Comparison of ENCODE assay signal across 10 cellular contexts in genomic region chr2:182639971-182640370, GRCh38.
"Had no signal": no experiment of that assay in that cellular context is flagged by ENCODE, and none has a peak within 500 bp of the region (broad histone marks: within the 10 kb centered on the region; RNA-seq: fewer than 3 reads in every experiment).

No MANE protein-coding gene starts in this region.

- FAIRE-seq: K562 had no signal

- H2AFZ ChIP-seq: GM23248 had no signal

- DNase-seq: GM23248, GOT3, H7, HFFc6, IMR-90, KG1 had no signal

- ATAC-seq: HCT116, K562 had no signal

- H3K27ac ChIP-seq: GM23248, HL-60 had no signal

- H3K4me3 Mint-ChIP-seq: HFFc6 had no signal

- H3K9ac ChIP-seq: GM23248 had no signal

- H3K4me3 ChIP-seq: GM23248, HAP-1, K562 had no signal

- H3K9me3 Mint-ChIP-seq: HFFc6 had no signal

- H3K9me3 ChIP-seq: HAP-1 had no signal

- H3K27ac Mint-ChIP-seq: HFFc6 had no signal

- H3K36me3 ChIP-seq: HAP-1 had no signal

- H3K4me1 ChIP-seq: HAP-1 had no signal
